9 cellular contexts compared by ENCODE assay signal in the genomic region with DNA sequence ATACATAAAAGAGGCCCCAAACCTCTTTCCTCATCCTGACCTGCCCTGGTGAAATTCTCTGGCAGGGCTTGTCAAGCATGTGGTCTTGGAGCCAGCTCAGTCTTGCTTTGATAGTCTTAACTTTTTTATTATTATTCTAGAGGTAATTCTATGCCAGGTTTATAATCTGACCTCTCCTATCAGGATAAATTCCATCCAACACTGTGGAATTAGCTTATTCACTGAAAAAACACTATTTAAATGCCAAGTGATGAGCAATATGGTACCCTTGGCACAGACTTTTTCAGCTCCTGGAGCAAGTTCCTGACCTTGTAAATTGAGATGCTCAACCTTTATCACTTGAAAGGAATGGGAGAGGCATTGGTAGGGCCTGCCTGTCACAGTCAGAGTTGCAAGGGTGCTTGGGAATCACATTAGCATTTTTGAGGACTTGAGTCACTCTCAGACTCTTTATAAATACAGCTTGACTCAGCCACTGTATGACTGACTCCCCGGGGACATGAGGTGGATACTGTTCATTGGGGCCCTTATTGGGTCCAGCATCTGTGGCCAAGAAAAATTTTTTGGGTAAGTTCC. TPM values are rescaled to one million over a fixed set of nuclear protein-coding genes. Genes with fewer than 3 reads are reported as not detected.
A peak's percentile ranks its signal among the peaks of the same experiment; 100 is the strongest.
DNase-seq lines count a peak whose midpoint lies in the region; ATAC-seq and TF ChIP-seq lines count a peak whose summit lies in the region.
"Had no signal": no experiment of that assay in that cellular context is flagged by ENCODE, and none has a peak within 500 bp of the region (broad histone marks: within the 10 kb centered on the region; RNA-seq: fewer than 3 reads in every experiment).

A gene with protein sequence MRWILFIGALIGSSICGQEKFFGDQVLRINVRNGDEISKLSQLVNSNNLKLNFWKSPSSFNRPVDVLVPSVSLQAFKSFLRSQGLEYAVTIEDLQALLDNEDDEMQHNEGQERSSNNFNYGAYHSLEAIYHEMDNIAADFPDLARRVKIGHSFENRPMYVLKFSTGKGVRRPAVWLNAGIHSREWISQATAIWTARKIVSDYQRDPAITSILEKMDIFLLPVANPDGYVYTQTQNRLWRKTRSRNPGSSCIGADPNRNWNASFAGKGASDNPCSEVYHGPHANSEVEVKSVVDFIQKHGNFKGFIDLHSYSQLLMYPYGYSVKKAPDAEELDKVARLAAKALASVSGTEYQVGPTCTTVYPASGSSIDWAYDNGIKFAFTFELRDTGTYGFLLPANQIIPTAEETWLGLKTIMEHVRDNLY (plus strand): TSS at position 480 of the 576 bp plus-strand sequence. CDS start 20 bp downstream, at position 500.

- no peaks in the 10 kb centered on the region for H3K9me3 ChIP-seq in breast epithelium
- no peaks in the 10 kb centered on the region for H3K9me3 ChIP-seq in thoracic aorta

- H3K4me1 ChIP-seq in breast epithelium, result peaks cover 0 to 11% of the 10 kb centered on the region in 2 donors
- H3K4me1 ChIP-seq in foreskin keratinocyte, result peaks cover 18% of the 10 kb centered on the region
- peaks cover 7 to 36% of the 10 kb centered on the region in 2 donors for H3K4me1 ChIP-seq in thoracic aorta (ENCODE audit: control insufficient read depth in 1 of 2, low read depth in 2 of 2)

- H3K36me3 Mint-ChIP-seq in MCF 10A (ENCODE audit: insufficient read depth, unreplicated experiment), result peaks cover 6% of the 10 kb centered on the region
- no peaks in the 10 kb centered on the region for H3K36me3 Mint-ChIP-seq in activated T-cell treated with anti-CD3 and anti-CD28 coated beads, Interleukin-2, amount 50 U/mL, for 72 hours (ENCODE audit: insufficient read depth in 2 of 2)

- peak; percentile 95 for DNase-seq in MCF 10A (ENCODE audit: unreplicated experiment)
- DNase-seq in breast epithelium (ENCODE audit: low spot score in 2 of 2), result no peak
- peak; percentile 56 to 73 for DNase-seq in SW 1271 (lab: John Stamatoyannopoulos, UW)
- DNase-seq in foreskin keratinocyte, result peak; percentile 99 to 100
- peak; percentile 60 for DNase-seq in thoracic aorta (ENCODE audit: low spot score)
- DNase-seq in stimulated activated CD4-positive, alpha-beta T cell treated with anti-CD3 and anti-CD28 coated beads, Interleukin-4, amount 100 ng/mL, for 24 hours, result no peak
- DNase-seq in NCI-H2029 (lab: John Stamatoyannopoulos, UW), result no peak
- DNase-seq in activated T-cell treated with anti-CD3 and anti-CD28 coated beads, Interleukin-2, amount 50 U/mL, for 72 hours, result no peak

- H3K27me3 Mint-ChIP-seq in MCF 10A (ENCODE audit: insufficient read depth, unreplicated experiment), result no peaks in the 10 kb centered on the region
- H3K27me3 Mint-ChIP-seq in activated T-cell treated with anti-CD3 and anti-CD28 coated beads, Interleukin-2, amount 50 U/mL, for 72 hours (ENCODE audit: low read depth), result no peaks in the 10 kb centered on the region

- no peaks in the 10 kb centered on the region for H3K36me3 ChIP-seq in breast epithelium
- H3K36me3 ChIP-seq in thoracic aorta, result no peaks in the 10 kb centered on the region
- H3K36me3 ChIP-seq: BLaER1 treated with 17β-estradiol and CSF1 and Interleukin-3, amounts not matched to agents 10 nM and 100 nM had no signal

- H3K27me3 ChIP-seq in breast epithelium (no peaks in the 10 kb centered on the region), foreskin keratinocyte (no peaks in the 10 kb centered on the region), thoracic aorta (replicated peaks; ENCODE audit: insufficient read depth) (no peaks in the 10 kb centered on the region)
- H3K27me3 ChIP-seq: BLaER1 treated with 17β-estradiol and CSF1 and Interleukin-3, amounts not matched to agents 10 nM and 100 nM had no signal

- H3K27ac ChIP-seq in breast epithelium, result peak within 1 kb of the TSS in 1 of 2 donors; percentile 57
- peak within 1 kb of the TSS; percentile 96 for H3K27ac ChIP-seq in foreskin keratinocyte
- H3K27ac ChIP-seq in thoracic aorta, result peak within 1 kb of the TSS; percentile 43 to 86
- H3K27ac ChIP-seq: BLaER1 treated with 17β-estradiol and CSF1 and Interleukin-3, amounts not matched to agents 10 nM and 100 nM had no signal

- intact Hi-C loops in MCF 10A (cut with micrococcal nuclease), result loop anchor here (2.0 kb wide), 1 partner anchor 64 kb away; no protein-coding TSS in a partner anchor
- intact Hi-C loops in breast epithelium (cut with DNase I; ENCODE audit: low total_unique reads), result no loop called here

- POLR2A ChIA-PET in MCF 10A (lab: Yijun Ruan, JAX), result interaction anchor here (0.6 to 4.6 kb wide), 26 partner anchors 9 to 1281 kb away, joined by 3 to 40 read pairs (median 4); partner anchors contain the start of genes CEP41 and TMEM209

- H3K4me3 ChIP-seq in breast epithelium (no peak within 1 kb of the TSS), thoracic aorta (no peak within 1 kb of the TSS)
- H3K4me3 ChIP-seq: BLaER1 treated with 17β-estradiol and CSF1 and Interleukin-3, amounts not matched to agents 10 nM and 100 nM had no signal

- no peak for TF ChIP-seq POLR2A in breast epithelium (IDR thresholded peaks at IDR 0.05)

- no peak for TF ChIP-seq CTCF in MCF 10A (IDR thresholded peaks at IDR 0.05; ENCODE audit: unreplicated experiment)
- no peak for TF ChIP-seq CTCF in breast epithelium (IDR thresholded peaks at IDR 0.05)
- TF ChIP-seq CTCF in foreskin keratinocyte (conservative IDR thresholded peaks at IDR 0.05), result no peak
- no peak for TF ChIP-seq CTCF in thoracic aorta (IDR thresholded peaks at IDR 0.05)

- CTCF ChIA-PET in MCF 10A (lab: Yijun Ruan, JAX), result interaction anchor here (0.6 to 2.5 kb wide), 7 partner anchors 48 to 1567 kb away, joined by 3 to 11 read pairs (median 3); no protein-coding TSS in a partner anchor

- H3K27ac Mint-ChIP-seq in MCF 10A (ENCODE audit: low read depth, unreplicated experiment), result peak within 1 kb of the TSS; percentile 80
- no peak within 1 kb of the TSS for H3K27ac Mint-ChIP-seq in activated T-cell treated with anti-CD3 and anti-CD28 coated beads, Interleukin-2, amount 50 U/mL, for 72 hours

- ATAC-seq in foreskin keratinocyte (peak; percentile 85), thoracic aorta (ENCODE audit: insufficient number of reproducible peaks, low FRiP score, low read depth) (peak; percentile 94)
- ATAC-seq in activated T-cell treated with anti-CD3 and anti-CD28 coated beads, Interleukin-2, amount 50 U/mL, for 72 hours (replicated peaks in 1 of 2), result no peak

- BruUV-seq in MCF 10A (replicated peaks; lab: Mats Ljungman, UMichigan), result no TSS peak

- peaks cover 5% of the 10 kb centered on the region for H3K9me3 Mint-ChIP-seq in MCF 10A (ENCODE audit: unreplicated experiment)
- no peaks in the 10 kb centered on the region for H3K9me3 Mint-ChIP-seq in activated T-cell treated with anti-CD3 and anti-CD28 coated beads, Interleukin-2, amount 50 U/mL, for 72 hours

- peaks cover 47% of the 10 kb centered on the region for H3K4me1 Mint-ChIP-seq in MCF 10A (ENCODE audit: insufficient read depth, unreplicated experiment)
- H3K4me1 Mint-ChIP-seq in activated T-cell treated with anti-CD3 and anti-CD28 coated beads, Interleukin-2, amount 50 U/mL, for 72 hours (ENCODE audit: low read depth), result no peaks in the 10 kb centered on the region

- peak within 1 kb of the TSS; percentile 47 for H3K4me3 Mint-ChIP-seq in MCF 10A (ENCODE audit: unreplicated experiment)
- H3K4me3 Mint-ChIP-seq in activated T-cell treated with anti-CD3 and anti-CD28 coated beads, Interleukin-2, amount 50 U/mL, for 72 hours, result no peak within 1 kb of the TSS

RNA-seq across cellular contexts. Expression of the gene that starts here (rescaled TPM):
- total RNA-seq in MCF 10A (2022) (1.8 and 4.3 TPM in 2 replicates), breast epithelium (1 to 10 TPM in 1 of 3 donors, under 1 TPM in 1, not detected in 1; 0.98 to 2.0 TPM), foreskin keratinocyte (35.4 and 65.2 TPM in 2 replicates), thoracic aorta (not detected)
- 21.5 and 39.6 TPM in 2 replicates for polyA plus RNA-seq in foreskin keratinocyte
- total RNA-seq in activated T-cell treated with anti-CD3 and anti-CD28 coated beads, Interleukin-2, amount 50 U/mL, for 72 hours, result under 1 TPM in 1 of 2 donors, not detected in 1; 0.32 TPM

Comparison
In these comparisons a context has a peak if more than half of its experiments do, and no peak if none do; other contexts are left out.
1. DNase-seq: peak in MCF 10A (single experiment), SW 1271 (2 of 2) and foreskin keratinocyte (2 of 2); none in breast epithelium (0 of 2), stimulated activated CD4-positive, alpha-beta T cell treated with anti-CD3 and anti-CD28 coated beads, Interleukin-4, amount 100 ng/mL, for 24 hours (single experiment), NCI-H2029 (single experiment) and activated T-cell treated with anti-CD3 and anti-CD28 coated beads, Interleukin-2, amount 50 U/mL, for 72 hours (0 of 2).
2. Peak in DNase-seq, ATAC-seq and H3K27ac ChIP-seq in thoracic aorta; RNA of the gene not detected or under 1 TPM.